In the genomic region with DNA sequence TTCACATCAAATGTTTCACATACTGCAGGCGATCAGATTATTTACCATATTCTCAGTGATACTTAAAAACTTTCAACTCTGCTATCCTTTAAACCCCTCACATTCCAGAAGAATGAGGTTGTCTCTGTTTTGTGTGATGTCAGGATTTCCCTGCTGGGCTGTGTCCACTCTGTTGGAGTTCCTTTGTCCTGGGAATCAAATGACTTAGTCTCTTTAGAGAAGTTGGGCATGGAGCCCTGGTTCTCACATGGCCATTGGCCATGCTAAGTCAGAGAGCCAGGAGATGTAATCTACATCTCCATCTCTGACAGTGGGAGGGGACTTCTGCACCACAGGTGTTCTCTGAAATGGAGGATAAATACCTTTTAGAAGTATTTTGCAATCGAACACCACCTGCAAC, we compare ENCODE assay signal across 1 cellular context.
TF ChIP-seq lines count a peak whose summit lies in the region.

No MANE protein-coding gene starts in this region.

TF ChIP-seq in WTC11, 78 proteins besides CTCF, POLR2A, EP300 and RAD21 (continued from another document):
- TF ChIP-seq, protein P1, sequence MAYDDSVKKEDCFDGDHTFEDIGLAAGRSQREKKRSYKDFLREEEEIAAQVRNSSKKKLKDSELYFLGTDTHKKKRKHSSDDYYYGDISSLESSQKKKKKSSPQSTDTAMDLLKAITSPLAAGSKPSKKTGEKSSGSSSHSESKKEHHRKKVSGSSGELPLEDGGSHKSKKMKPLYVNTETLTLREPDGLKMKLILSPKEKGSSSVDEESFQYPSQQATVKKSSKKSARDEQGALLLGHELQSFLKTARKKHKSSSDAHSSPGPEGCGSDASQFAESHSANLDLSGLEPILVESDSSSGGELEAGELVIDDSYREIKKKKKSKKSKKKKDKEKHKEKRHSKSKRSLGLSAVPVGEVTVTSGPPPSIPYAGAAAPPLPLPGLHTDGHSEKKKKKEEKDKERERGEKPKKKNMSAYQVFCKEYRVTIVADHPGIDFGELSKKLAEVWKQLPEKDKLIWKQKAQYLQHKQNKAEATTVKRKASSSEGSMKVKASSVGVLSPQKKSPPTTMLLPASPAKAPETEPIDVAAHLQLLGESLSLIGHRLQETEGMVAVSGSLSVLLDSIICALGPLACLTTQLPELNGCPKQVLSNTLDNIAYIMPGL (CRISPR knock-in tag; IDR thresholded peaks at IDR 0.05) = no peak
- no peak for TF ChIP-seq NFYB (CRISPR knock-in tag; conservative IDR thresholded peaks at IDR 0.05; ENCODE audit: low read depth)
- TF ChIP-seq TP53 (CRISPR knock-in tag; IDR thresholded peaks at IDR 0.05) = no peak
- TF ChIP-seq, protein P2, sequence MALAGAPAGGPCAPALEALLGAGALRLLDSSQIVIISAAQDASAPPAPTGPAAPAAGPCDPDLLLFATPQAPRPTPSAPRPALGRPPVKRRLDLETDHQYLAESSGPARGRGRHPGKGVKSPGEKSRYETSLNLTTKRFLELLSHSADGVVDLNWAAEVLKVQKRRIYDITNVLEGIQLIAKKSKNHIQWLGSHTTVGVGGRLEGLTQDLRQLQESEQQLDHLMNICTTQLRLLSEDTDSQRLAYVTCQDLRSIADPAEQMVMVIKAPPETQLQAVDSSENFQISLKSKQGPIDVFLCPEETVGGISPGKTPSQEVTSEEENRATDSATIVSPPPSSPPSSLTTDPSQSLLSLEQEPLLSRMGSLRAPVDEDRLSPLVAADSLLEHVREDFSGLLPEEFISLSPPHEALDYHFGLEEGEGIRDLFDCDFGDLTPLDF (CRISPR knock-in tag; IDR thresholded peaks at IDR 0.05) = no peak
- no peak for TF ChIP-seq GRHL2 (CRISPR knock-in tag; IDR thresholded peaks at IDR 0.05; ENCODE audit: insufficient replicate concordance, severe bottlenecking)
- TF ChIP-seq ELF4 (CRISPR knock-in tag; IDR thresholded peaks at IDR 0.05; ENCODE audit: low read depth) = no peak
- TF ChIP-seq ATF1 (CRISPR knock-in tag; IDR thresholded peaks at IDR 0.05) = no peak
- TF ChIP-seq STAT6 (CRISPR knock-in tag; conservative IDR thresholded peaks at IDR 0.05; ENCODE audit: low read depth) = no peak
- no peak for TF ChIP-seq ZNF317 (CRISPR knock-in tag; IDR thresholded peaks at IDR 0.05; ENCODE audit: borderline replicate concordance, low read depth)
